In genomic region chr20:44970243-44970757, GRCh38 we compare ENCODE assay signal across 10 cellular contexts. TPM values are rescaled to one million over a fixed set of nuclear protein-coding genes. Genes with fewer than 3 reads are reported as not detected.
DNase-seq lines count a peak whose midpoint lies in the region; ATAC-seq and TF ChIP-seq lines count a peak whose summit lies in the region.
"Had no signal": no experiment of that assay in that cellular context is flagged by ENCODE, and none has a peak within 500 bp of the region (broad histone marks: within the 10 kb centered on the region; RNA-seq: fewer than 3 reads in every experiment).

No MANE protein-coding gene starts in this region.

- no peak for TF ChIP-seq CTCF in mesothelial cell of epicardium (IDR thresholded peaks at IDR 0.05; ENCODE audit: unreplicated experiment)

- H3K4me3 Mint-ChIP-seq in activated T-helper 2 cell treated with anti-CD3 and anti-CD28 coated beads, Interferon-gamma antibody, Interleukin-2, Interleukin-4, amounts not matched to agents 10 μg/mL and 5 μg/mL and 100 μg/mL, durations not matched to agents 14 hours and 24 hours and 36 hours (ENCODE audit: low read depth), result peak overlapping the region; percentile 99
- H3K4me3 Mint-ChIP-seq in mesothelial cell of epicardium, result no peak overlapping the region

- ATAC-seq in HG02678 (IDR thresholded peaks at IDR 0.05; ENCODE audit: unreplicated experiment) (no peak), left ventricle myocardium superior (no peak)

- intact Hi-C loops in activated T-helper 2 cell treated with anti-CD3 and anti-CD28 coated beads, Interferon-gamma antibody, Interleukin-2, Interleukin-4, amounts not matched to agents 10 μg/mL and 5 μg/mL and 100 μg/mL, durations not matched to agents 14 hours and 24 hours and 36 hours (cut with micrococcal nuclease), result loop anchor here (2.0 kb wide), 1 partner anchor 385 kb away; no protein-coding TSS in a partner anchor
- intact Hi-C loops in left ventricle myocardium superior (cut with micrococcal nuclease), result no loop called here

- H3K4me1 Mint-ChIP-seq in activated T-helper 2 cell treated with anti-CD3 and anti-CD28 coated beads, Interferon-gamma antibody, Interleukin-2, Interleukin-4, amounts not matched to agents 10 μg/mL and 5 μg/mL and 100 μg/mL, durations not matched to agents 14 hours and 24 hours and 36 hours (ENCODE audit: low read depth), result peaks cover 61% of the 10 kb centered on the region
- peaks cover 35% of the 10 kb centered on the region for H3K4me1 Mint-ChIP-seq in mesothelial cell of epicardium

- peaks cover 70% of the 10 kb centered on the region for H3K36me3 Mint-ChIP-seq in activated T-helper 2 cell treated with anti-CD3 and anti-CD28 coated beads, Interferon-gamma antibody, Interleukin-2, Interleukin-4, amounts not matched to agents 10 μg/mL and 5 μg/mL and 100 μg/mL, durations not matched to agents 14 hours and 24 hours and 36 hours (ENCODE audit: low read depth)
- H3K36me3 Mint-ChIP-seq in mesothelial cell of epicardium, result peaks cover 20% of the 10 kb centered on the region

- peak overlapping the region; percentile 98 for H3K27ac Mint-ChIP-seq in activated T-helper 2 cell treated with anti-CD3 and anti-CD28 coated beads, Interferon-gamma antibody, Interleukin-2, Interleukin-4, amounts not matched to agents 10 μg/mL and 5 μg/mL and 100 μg/mL, durations not matched to agents 14 hours and 24 hours and 36 hours
- H3K27ac Mint-ChIP-seq in mesothelial cell of epicardium, result peak overlapping the region; percentile 82

- no peaks in the 10 kb centered on the region for H3K27me3 Mint-ChIP-seq in activated T-helper 2 cell treated with anti-CD3 and anti-CD28 coated beads, Interferon-gamma antibody, Interleukin-2, Interleukin-4, amounts not matched to agents 10 μg/mL and 5 μg/mL and 100 μg/mL, durations not matched to agents 14 hours and 24 hours and 36 hours (ENCODE audit: low read depth)
- no peaks in the 10 kb centered on the region for H3K27me3 Mint-ChIP-seq in mesothelial cell of epicardium (ENCODE audit: low read depth)

- no peaks in the 10 kb centered on the region for H3K9me3 Mint-ChIP-seq in activated T-helper 2 cell treated with anti-CD3 and anti-CD28 coated beads, Interferon-gamma antibody, Interleukin-2, Interleukin-4, amounts not matched to agents 10 μg/mL and 5 μg/mL and 100 μg/mL, durations not matched to agents 14 hours and 24 hours and 36 hours
- H3K9me3 Mint-ChIP-seq in mesothelial cell of epicardium, result no peaks in the 10 kb centered on the region

- DNase-seq in CD1c-positive myeloid dendritic cell (ENCODE audit: extremely low spot score) (peak; percentile 69), KG1 (lab: John Stamatoyannopoulos, UW) (peak; percentile 42), mesothelial cell of epicardium (ENCODE audit: low spot score in 2 of 2, unreplicated experiment in 2 of 2) (no peak), left ventricle myocardium superior (no peak), anterior cingulate cortex (lab: John Stamatoyannopoulos, UW) (no peak)
- no peak for DNase-seq in activated T-helper 2 cell treated with anti-CD3 and anti-CD28 coated beads, Interferon-gamma antibody, Interleukin-2, Interleukin-4, amounts not matched to agents 10 μg/mL and 5 μg/mL and 100 μg/mL, durations not matched to agents 14 hours and 24 hours and 36 hours (ENCODE audit: low spot score)
- DNase-seq in stimulated activated CD4-positive, alpha-beta T cell treated with anti-CD3 and anti-CD28 coated beads, Interleukin-1b, Interleukin-23, amount 100 ng/mL, for 48 hours, result no peak
- DNase-seq: hippocampal formation, NCI-H2081 had no signal

RNA-seq across cellular contexts. Expression of gene STK4, which starts 4.0 kb away (rescaled TPM):
- 147 and 149 TPM in 2 replicates for total RNA-seq in activated T-helper 2 cell treated with anti-CD3 and anti-CD28 coated beads, Interferon-gamma antibody, Interleukin-2, Interleukin-4, amounts not matched to agents 10 μg/mL and 5 μg/mL and 100 μg/mL, durations not matched to agents 14 hours and 24 hours and 36 hours
- 29.9 to 31.7 TPM (median 31.3 TPM) in 3 replicates for total RNA-seq in mesothelial cell of epicardium
- total RNA-seq in left ventricle myocardium superior, result 9.3 TPM

RNA-seq across cellular contexts. Expression of gene TOMM34, which starts 10.1 kb away (rescaled TPM):
- 59.5 and 62.1 TPM in 2 replicates for total RNA-seq in activated T-helper 2 cell treated with anti-CD3 and anti-CD28 coated beads, Interferon-gamma antibody, Interleukin-2, Interleukin-4, amounts not matched to agents 10 μg/mL and 5 μg/mL and 100 μg/mL, durations not matched to agents 14 hours and 24 hours and 36 hours
- total RNA-seq in mesothelial cell of epicardium (43.7 to 47.3 TPM (median 45.6 TPM) in 3 replicates), left ventricle myocardium superior (9.6 TPM)

Comparison
In these comparisons a context has a peak if more than half of its experiments do, and no peak if none do; other contexts are left out.
1. DNase-seq: peak in CD1c-positive myeloid dendritic cell (single experiment) and KG1 (single experiment); none in activated T-helper 2 cell treated with anti-CD3 and anti-CD28 coated beads, Interferon-gamma antibody, Interleukin-2, Interleukin-4, amounts not matched to agents 10 μg/mL and 5 μg/mL and 100 μg/mL, durations not matched to agents 14 hours and 24 hours and 36 hours (single experiment), mesothelial cell of epicardium (0 of 2), left ventricle myocardium superior (single experiment), stimulated activated CD4-positive, alpha-beta T cell treated with anti-CD3 and anti-CD28 coated beads, Interleukin-1b, Interleukin-23, amount 100 ng/mL, for 48 hours (single experiment) and anterior cingulate cortex (0 of 58).